14 cellular contexts compared by ENCODE assay signal in genomic region chrX:65900850-65901844, GRCh38.
"Had no signal": no experiment of that assay in that cellular context is flagged by ENCODE, and none has a peak within 500 bp of the region (broad histone marks: within the 10 kb centered on the region; RNA-seq: fewer than 3 reads in every experiment).

No MANE protein-coding gene starts in this region.

- H3K27ac Mint-ChIP-seq: activated naive CD4-positive, alpha-beta T cell treated with anti-CD3 and anti-CD28 coated beads, Interleukin-2, amount 10 ng/mL, durations not matched to agents 7 days and 5 days; activated T-helper 2 cell treated with anti-CD3 and anti-CD28 coated beads, Interferon-gamma antibody, Interleukin-2, Interleukin-4, amounts not matched to agents 10 μg/mL and 5 μg/mL and 100 μg/mL, durations not matched to agents 14 hours and 24 hours and 36 hours; brain; effector memory CD8-positive, alpha-beta T cell; stimulated activated naive CD8-positive, alpha-beta T cell treated with anti-CD3 and anti-CD28 coated beads, Interleukin-15, Interleukin-2, amounts not matched to agents 100 ng/mL and 50 ng/mL, for 24 hours had no signal

- H3K4me1 ChIP-seq: parathyroid adenoma, testis had no signal

- DNase-seq: activated CD4-positive, alpha-beta T cell treated with anti-CD3 and anti-CD28 coated beads, Interleukin-2, amount 50 U/mL, for 48 hours; activated naive CD4-positive, alpha-beta T cell treated with anti-CD3 and anti-CD28 coated beads, Interleukin-2, amount 10 ng/mL, durations not matched to agents 7 days and 5 days; effector memory CD8-positive, alpha-beta T cell; mesendoderm; stimulated activated CD4-positive, alpha-beta T cell treated with anti-CD3 and anti-CD28 coated beads, Interleukin-4, amount 100 ng/mL, for 1 hour; stimulated activated CD8-positive, alpha-beta memory T cell treated with anti-CD3 and anti-CD28 coated beads, Interleukin-4, amount 100 ng/mL, for 48 hours; testis had no signal

- H3K27me3 ChIP-seq: hepatocyte, testis had no signal

- ATAC-seq: activated CD4-positive, CD25-positive, alpha-beta regulatory T cell treated with anti-CD3 and anti-CD28 coated beads, Interleukin-2, amount 50 U/mL, for 24 hours; effector memory CD8-positive, alpha-beta T cell had no signal

- H3K9ac ChIP-seq: parathyroid adenoma had no signal

- H2AFZ ChIP-seq: hepatocyte, parathyroid adenoma had no signal

- H3K79me2 ChIP-seq: hepatocyte, parathyroid adenoma had no signal

- H3K4me3 Mint-ChIP-seq: activated naive CD4-positive, alpha-beta T cell treated with anti-CD3 and anti-CD28 coated beads, Interleukin-2, amount 10 ng/mL, durations not matched to agents 7 days and 5 days; brain; effector memory CD8-positive, alpha-beta T cell; neural crest cell; stimulated activated naive CD8-positive, alpha-beta T cell treated with anti-CD3 and anti-CD28 coated beads, Interleukin-15, Interleukin-2, amounts not matched to agents 100 ng/mL and 50 ng/mL, for 24 hours had no signal

- H3K4me3 ChIP-seq: hepatocyte, testis had no signal

- H3K27ac ChIP-seq: hepatocyte, parathyroid adenoma, testis had no signal

- H3K36me3 Mint-ChIP-seq: activated naive CD4-positive, alpha-beta T cell treated with anti-CD3 and anti-CD28 coated beads, Interleukin-2, amount 10 ng/mL, durations not matched to agents 7 days and 5 days; brain had no signal

- H3K4me1 Mint-ChIP-seq: brain, neural crest cell had no signal

- H3K9me3 Mint-ChIP-seq: effector memory CD8-positive, alpha-beta T cell had no signal

- H3K9me3 ChIP-seq: testis had no signal

- H3K4me2 ChIP-seq: hepatocyte had no signal

- H3K27me3 Mint-ChIP-seq: activated naive CD4-positive, alpha-beta T cell treated with anti-CD3 and anti-CD28 coated beads, Interleukin-2, amount 10 ng/mL, durations not matched to agents 7 days and 5 days; brain; effector memory CD8-positive, alpha-beta T cell; stimulated activated naive CD8-positive, alpha-beta T cell treated with anti-CD3 and anti-CD28 coated beads, Interleukin-15, Interleukin-2, amounts not matched to agents 100 ng/mL and 50 ng/mL, for 24 hours had no signal
